In genomic region chr17:80218391-80218790, GRCh38 we compare ENCODE assay signal across 17 cellular contexts. TPM values are rescaled to one million over a fixed set of nuclear protein-coding genes. Genes with fewer than 3 reads are reported as not detected.
A peak's percentile ranks its signal among the peaks of the same experiment; 100 is the strongest.
DNase-seq lines count a peak whose midpoint lies in the region; ATAC-seq and TF ChIP-seq lines count a peak whose summit lies in the region.
"Had no signal": no experiment of that assay in that cellular context is flagged by ENCODE, and none has a peak within 500 bp of the region (broad histone marks: within the 10 kb centered on the region; RNA-seq: fewer than 3 reads in every experiment).

No MANE protein-coding gene starts in this region.

- peak overlapping the region; percentile 75 for H3K27ac Mint-ChIP-seq in stimulated activated naive CD8-positive, alpha-beta T cell treated with anti-CD3 and anti-CD28 coated beads, Interleukin-15, Interleukin-2, amounts not matched to agents 100 ng/mL and 50 ng/mL, for 24 hours
- peak overlapping the region; percentile 91 for H3K27ac Mint-ChIP-seq in activated CD4-positive, alpha-beta memory T cell treated with anti-CD3 and anti-CD28 coated beads for 36 hours
- H3K27ac Mint-ChIP-seq in naive B cell = peak overlapping the region in 5 of 6 donors; percentile 34 to 98 (median 93)

- no peaks in the 10 kb centered on the region for H3K27me3 Mint-ChIP-seq in stimulated activated naive CD8-positive, alpha-beta T cell treated with anti-CD3 and anti-CD28 coated beads, Interleukin-15, Interleukin-2, amounts not matched to agents 100 ng/mL and 50 ng/mL, for 24 hours
- H3K27me3 Mint-ChIP-seq in activated CD4-positive, alpha-beta memory T cell treated with anti-CD3 and anti-CD28 coated beads for 36 hours = no peaks in the 10 kb centered on the region
- peaks cover 0 to 6% (median 0%) of the 10 kb centered on the region in 3 donors for H3K27me3 Mint-ChIP-seq in naive B cell

- no peak overlapping the region for H2AFZ ChIP-seq in PC-9

- H3K36me3 ChIP-seq in PC-9 (ENCODE audit: low read depth) = no peaks in the 10 kb centered on the region

- CTCF ChIA-PET in activated CD4-positive, alpha-beta memory T cell treated with anti-CD3 and anti-CD28 coated beads for 36 hours (lab: Charles Lee) = interaction anchor here (0.8 to 2.2 kb wide), 3 partner anchors 34 to 117 kb away, joined by 3 to 7 read pairs (median 5); partner anchors contain the start of gene GAA
- CTCF ChIA-PET in PC-9 (lab: Charles Lee) = no interaction called here

- H3K4me1 Mint-ChIP-seq in stimulated activated naive CD8-positive, alpha-beta T cell treated with anti-CD3 and anti-CD28 coated beads, Interleukin-15, Interleukin-2, amounts not matched to agents 100 ng/mL and 50 ng/mL, for 24 hours (ENCODE audit: low read depth) = peaks cover 31% of the 10 kb centered on the region
- peaks cover 35% of the 10 kb centered on the region for H3K4me1 Mint-ChIP-seq in activated CD4-positive, alpha-beta memory T cell treated with anti-CD3 and anti-CD28 coated beads for 36 hours (ENCODE audit: low read depth)
- H3K4me1 Mint-ChIP-seq in naive B cell = peaks cover 21 to 28% (median 22%) of the 10 kb centered on the region in 3 donors

- no peak overlapping the region for H3K4me2 ChIP-seq in PC-9

- peaks cover 6% of the 10 kb centered on the region; the same call in 1 of the 2 replicates for H3K4me1 ChIP-seq in PC-9 (replicated peaks; ENCODE audit: insufficient read depth)

- no peaks in the 10 kb centered on the region for H3F3A ChIP-seq in PC-9 (ENCODE audit: insufficient read depth, low read depth)

- no peaks in the 10 kb centered on the region for H3K79me2 ChIP-seq in PC-9 (ENCODE audit: low read depth)

- no TSS peak for BruUV-seq in PC-9 (replicated peaks; lab: Mats Ljungman, UMichigan)

- no peak for TF ChIP-seq CTCF in PC-9 (conservative IDR thresholded peaks at IDR 0.05)

- DNase-seq in stimulated activated naive CD8-positive, alpha-beta T cell treated with anti-CD3 and anti-CD28 coated beads, Interleukin-15, Interleukin-2, amounts not matched to agents 100 U/mL and 50 U/mL, for 24 hours = no peak
- no peak for DNase-seq in activated CD4-positive, alpha-beta memory T cell treated with anti-CD3 and anti-CD28 coated beads for 36 hours
- DNase-seq in naive B cell = no peak
- DNase-seq in PC-9 = no peak
- DNase-seq: effector CD8-positive, alpha-beta T cell; foreskin fibroblast; GF-D8; islet precursor cell; KBM-7; NCI-H146; NCI-H446; OCI-M1; stimulated activated CD4-positive, alpha-beta T cell treated with anti-CD3 and anti-CD28 coated beads, Interleukin-2, amount 100 ng/mL, for 48 hours had no signal

- no peaks in the 10 kb centered on the region for H3K27me3 ChIP-seq in PC-9 (ENCODE audit: insufficient read depth, low read depth)

- no peaks in the 10 kb centered on the region for H3K9me3 ChIP-seq in PC-9 (ENCODE audit: insufficient read depth, low read depth)

- H3K36me3 Mint-ChIP-seq in stimulated activated naive CD8-positive, alpha-beta T cell treated with anti-CD3 and anti-CD28 coated beads, Interleukin-15, Interleukin-2, amounts not matched to agents 100 ng/mL and 50 ng/mL, for 24 hours (ENCODE audit: low read depth) = peaks cover 16% of the 10 kb centered on the region
- H3K36me3 Mint-ChIP-seq in activated CD4-positive, alpha-beta memory T cell treated with anti-CD3 and anti-CD28 coated beads for 36 hours = peaks cover 18% of the 10 kb centered on the region
- H3K36me3 Mint-ChIP-seq in naive B cell = peaks cover 11 to 16% of the 10 kb centered on the region in 2 donors

- POLR2A ChIA-PET in activated CD4-positive, alpha-beta memory T cell treated with anti-CD3 and anti-CD28 coated beads for 36 hours (lab: Charles Lee) = no interaction called here
- POLR2A ChIA-PET in PC-9 (lab: Charles Lee; ENCODE audit: unreplicated experiment) = no interaction called here

- intact Hi-C loops in activated CD4-positive, alpha-beta memory T cell treated with anti-CD3 and anti-CD28 coated beads for 36 hours (cut with micrococcal nuclease) = loop anchor here (2.0 kb wide), 1 partner anchor 44 kb away; no protein-coding TSS in a partner anchor
- intact Hi-C loops in PC-9 (cut with micrococcal nuclease; ENCODE audit: unreplicated experiment) = no loop called here

- ATAC-seq in stimulated activated naive CD8-positive, alpha-beta T cell treated with anti-CD3 and anti-CD28 coated beads, Interleukin-15, Interleukin-2, amounts not matched to agents 100 U/mL and 50 U/mL, for 24 hours = no peak
- no peak for ATAC-seq in naive B cell (ENCODE audit: low read depth in 2 of 2)
- no peak for ATAC-seq in HG03439 (IDR thresholded peaks at IDR 0.05; ENCODE audit: unreplicated experiment)
- no peak for ATAC-seq in GM21447 (IDR thresholded peaks at IDR 0.05; ENCODE audit: unreplicated experiment)

- no peaks in the 10 kb centered on the region for H3K9me2 ChIP-seq in PC-9 (ENCODE audit: insufficient read depth)

- H3K9me3 Mint-ChIP-seq in stimulated activated naive CD8-positive, alpha-beta T cell treated with anti-CD3 and anti-CD28 coated beads, Interleukin-15, Interleukin-2, amounts not matched to agents 100 ng/mL and 50 ng/mL, for 24 hours = no peaks in the 10 kb centered on the region
- no peaks in the 10 kb centered on the region for H3K9me3 Mint-ChIP-seq in activated CD4-positive, alpha-beta memory T cell treated with anti-CD3 and anti-CD28 coated beads for 36 hours
- no peaks in the 10 kb centered on the region for H3K9me3 Mint-ChIP-seq in naive B cell

- peak overlapping the region; percentile 43 for H3K4me3 Mint-ChIP-seq in stimulated activated naive CD8-positive, alpha-beta T cell treated with anti-CD3 and anti-CD28 coated beads, Interleukin-15, Interleukin-2, amounts not matched to agents 100 ng/mL and 50 ng/mL, for 24 hours
- H3K4me3 Mint-ChIP-seq in activated CD4-positive, alpha-beta memory T cell treated with anti-CD3 and anti-CD28 coated beads for 36 hours = peak overlapping the region; percentile 89
- peak overlapping the region; percentile 80 to 98 (median 92) for H3K4me3 Mint-ChIP-seq in naive B cell

- H3K4me3 ChIP-seq in PC-9 = no peak overlapping the region

- H4K20me1 ChIP-seq in PC-9 (ENCODE audit: insufficient read depth) = no peaks in the 10 kb centered on the region; the same call in 1 of the 2 replicates

- no peak overlapping the region for H3K27ac ChIP-seq in PC-9

RNA-seq across cellular contexts. Expression of gene SGSH, which starts 1.7 kb away (rescaled TPM):
- 10 to 100 TPM; 37.4 to 44.7 TPM for total RNA-seq in activated CD4-positive, alpha-beta memory T cell treated with anti-CD3 and anti-CD28 coated beads for 36 hours
- polyA plus RNA-seq in naive B cell (ENCODE audit: low read depth in 6 of 6) = 10 to 100 TPM; 12.3 to 38.5 (median 22.4) TPM
- 28.4 and 45.4 TPM in 2 replicates for total RNA-seq in PC-9 (2021)

RNA-seq across cellular contexts. Expression of gene SLC26A11, which starts 1.8 kb away (rescaled TPM):
- total RNA-seq in activated CD4-positive, alpha-beta memory T cell treated with anti-CD3 and anti-CD28 coated beads for 36 hours = 10 to 100 TPM; 10.1 to 10.6 TPM
- 1 to 10 TPM; 1.6 to 9.5 (median 7.4) TPM for polyA plus RNA-seq in naive B cell (ENCODE audit: low read depth in 6 of 6)
- total RNA-seq in PC-9 (2021) = 12.4 and 14.1 TPM in 2 replicates

RNA-seq across cellular contexts. Expression of gene RNF213, which starts 42.3 kb away (rescaled TPM):
- total RNA-seq in activated CD4-positive, alpha-beta memory T cell treated with anti-CD3 and anti-CD28 coated beads for 36 hours = 100 to 1,000 TPM; 421 to 440 TPM
- polyA plus RNA-seq in naive B cell (ENCODE audit: low read depth in 6 of 6) = 10 to 100 TPM in 5 of 6 donors, 1 to 10 TPM in 1; 9.2 to 34.7 (median 18.3) TPM
- 179 and 207 TPM in 2 replicates for total RNA-seq in PC-9 (2021)

RNA-seq across cellular contexts. Expression of gene CARD14, which starts 48.6 kb away (rescaled TPM):
- total RNA-seq in activated CD4-positive, alpha-beta memory T cell treated with anti-CD3 and anti-CD28 coated beads for 36 hours = not detected
- not detected for polyA plus RNA-seq in naive B cell (ENCODE audit: low read depth in 6 of 6)
- 15.7 and 16.5 TPM in 2 replicates for total RNA-seq in PC-9 (2021)
- total RNA-seq: H1 had no signal
